ENCODE assay signal across 8 cellular contexts in genomic region chr14:60266021-60266937, GRCh38. TPM values are rescaled to one million over a fixed set of nuclear protein-coding genes. Genes with fewer than 3 reads are reported as not detected.
DNase-seq lines count a peak whose midpoint lies in the region; ATAC-seq and TF ChIP-seq lines count a peak whose summit lies in the region.

No MANE protein-coding gene starts in this region.

- H3K4me1 ChIP-seq in HEK293 (ENCODE audit: control insufficient read depth, insufficient read depth, low read length): no peaks in the 10 kb centered on the region; the same call in 1 of the 2 replicates

- peaks cover 4% of the 10 kb centered on the region for H3K9me3 Mint-ChIP-seq in CD4-positive, alpha-beta T cell

- CTCF ChIA-PET in CD4-positive, alpha-beta T cell (lab: Charles Lee): interaction anchor here (0.6 to 2.0 kb wide), 8 partner anchors 10 to 70 kb away, joined by 3 to 14 read pairs (median 6); partner anchors contain the start of gene PPM1A
- CTCF ChIA-PET in HEK293 (lab: Yijun Ruan, JAX): interaction anchor here (0.6 to 2.5 kb wide), 21 partner anchors 8 to 299 kb away, joined by 3 to 18 read pairs (median 5); no protein-coding TSS in a partner anchor

- no peaks in the 10 kb centered on the region for H3K27me3 Mint-ChIP-seq in CD4-positive, alpha-beta T cell

- no peak overlapping the region for H3K4me3 ChIP-seq in HEK293 (ENCODE audit: low read depth, low read length)
- H3K4me3 ChIP-seq in WI38 (ENCODE audit: low read depth, low read length): no peak overlapping the region

- peaks cover 3 to 4% of the 10 kb centered on the region in 2 experiments; a peak in 2 of 3 replicates for H3K36me3 ChIP-seq in HEK293 (ENCODE audit: control insufficient read depth in 2 of 2, insufficient read depth in 1 of 2, low read length in 2 of 2)

- DNase-seq in CD4-positive, alpha-beta T cell: peak in 4 of 10 experiments; percentile 1 to 8 (median 5)
- no peak for DNase-seq in left lobe of liver (ENCODE audit: low spot score)
- no peak for DNase-seq in GM03348 (ENCODE audit: low spot score)
- DNase-seq in globus pallidus (ENCODE audit: low spot score): no peak

- peak; percentile 58 for ATAC-seq in CD4-positive, alpha-beta T cell (ENCODE audit: poor library complexity)
- ATAC-seq in left lobe of liver: peak; percentile 96
- no peak for ATAC-seq in GM21737 (IDR thresholded peaks at IDR 0.05; ENCODE audit: unreplicated experiment)
- no peak for ATAC-seq in GM18907 (IDR thresholded peaks at IDR 0.05; ENCODE audit: unreplicated experiment)

- peaks cover 40% of the 10 kb centered on the region for H3K36me3 Mint-ChIP-seq in CD4-positive, alpha-beta T cell (ENCODE audit: low read depth)

- peaks cover 11% of the 10 kb centered on the region for H3K9me3 ChIP-seq in CD4-positive, alpha-beta T cell (ENCODE audit: control insufficient read depth, low read length)
- no peaks in the 10 kb centered on the region for H3K9me3 ChIP-seq in HEK293 (ENCODE audit: control insufficient read depth, insufficient read depth, low read depth, low read length)

- POLR2A ChIA-PET in CD4-positive, alpha-beta T cell (lab: Charles Lee): interaction anchor here (0.9 to 1.4 kb wide), 3 partner anchors 10 to 66 kb away, joined by 3 to 16 read pairs (median 6); partner anchors contain the start of gene PPM1A
- POLR2A ChIA-PET in HEK293 (lab: Yijun Ruan, JAX): interaction anchor here (1.3 kb wide), 1 partner anchor 17 kb away, joined by 4 read pairs; the partner anchor contains the start of gene PPM1A

- no peak overlapping the region for H3K4me3 Mint-ChIP-seq in CD4-positive, alpha-beta T cell

- intact Hi-C loops in CD4-positive, alpha-beta T cell (cut with DNase I, micrococcal nuclease): loop anchor here in 1 of 2 experiments (2.0 to 5.0 kb wide), 2 partner anchors 17 to 66 kb away; partner anchors contain the start of gene PPM1A

- TF ChIP-seq CTCF in CD4-positive, alpha-beta T cell (IDR thresholded peaks at IDR 0.05): peak; percentile 73
- TF ChIP-seq CTCF in HEK293 (tag by site-specific recombination; IDR thresholded peaks at IDR 0.05) (no peak), WI38 (IDR thresholded peaks at IDR 0.05; ENCODE audit: low read depth, low read length) (peak; percentile 34)

- no peaks in the 10 kb centered on the region for H3K27me3 ChIP-seq in CD4-positive, alpha-beta T cell (ENCODE audit: control insufficient read depth, insufficient read depth, low read length)

- H3K27ac Mint-ChIP-seq in CD4-positive, alpha-beta T cell: no peak overlapping the region

- peaks cover 50% of the 10 kb centered on the region for H3K4me1 Mint-ChIP-seq in CD4-positive, alpha-beta T cell (ENCODE audit: low read depth)

- no peak overlapping the region for H3K27ac ChIP-seq in CD4-positive, alpha-beta T cell (ENCODE audit: low read depth, low read length)
- no peak overlapping the region for H3K27ac ChIP-seq in HEK293 (ENCODE audit: extremely low read depth, low read depth, low read length)

TF ChIP-seq in HEK293, 187 proteins besides CTCF, POLR2A, EP300 and RAD21:
- TF ChIP-seq RBAK (tag by site-specific recombination; IDR thresholded peaks at IDR 0.05): no peak
- TF ChIP-seq SETDB1 (IDR thresholded peaks at IDR 0.05; ENCODE audit: insufficient read length, low read length): peak; percentile 47
- peak; percentile 21 for TF ChIP-seq ZNF654 (tag by site-specific recombination; IDR thresholded peaks at IDR 0.05; ENCODE audit: low read depth)

RNA-seq across cellular contexts. Expression of gene PPM1A, which starts 17.3 kb away (rescaled TPM):
- 10 to 100 TPM; 96.9 to 97.2 TPM for total RNA-seq in CD4-positive, alpha-beta T cell
- total RNA-seq in left lobe of liver: 43.7 TPM

Comparison
In these comparisons a context has a peak if more than half of its experiments do, and no peak if none do; other contexts are left out.
1. ATAC-seq: peak in CD4-positive, alpha-beta T cell (single experiment) and left lobe of liver (single experiment); none in GM21737 (single experiment) and GM18907 (single experiment).